Comparison of ENCODE assay signal across 15 cellular contexts in the genomic region with DNA sequence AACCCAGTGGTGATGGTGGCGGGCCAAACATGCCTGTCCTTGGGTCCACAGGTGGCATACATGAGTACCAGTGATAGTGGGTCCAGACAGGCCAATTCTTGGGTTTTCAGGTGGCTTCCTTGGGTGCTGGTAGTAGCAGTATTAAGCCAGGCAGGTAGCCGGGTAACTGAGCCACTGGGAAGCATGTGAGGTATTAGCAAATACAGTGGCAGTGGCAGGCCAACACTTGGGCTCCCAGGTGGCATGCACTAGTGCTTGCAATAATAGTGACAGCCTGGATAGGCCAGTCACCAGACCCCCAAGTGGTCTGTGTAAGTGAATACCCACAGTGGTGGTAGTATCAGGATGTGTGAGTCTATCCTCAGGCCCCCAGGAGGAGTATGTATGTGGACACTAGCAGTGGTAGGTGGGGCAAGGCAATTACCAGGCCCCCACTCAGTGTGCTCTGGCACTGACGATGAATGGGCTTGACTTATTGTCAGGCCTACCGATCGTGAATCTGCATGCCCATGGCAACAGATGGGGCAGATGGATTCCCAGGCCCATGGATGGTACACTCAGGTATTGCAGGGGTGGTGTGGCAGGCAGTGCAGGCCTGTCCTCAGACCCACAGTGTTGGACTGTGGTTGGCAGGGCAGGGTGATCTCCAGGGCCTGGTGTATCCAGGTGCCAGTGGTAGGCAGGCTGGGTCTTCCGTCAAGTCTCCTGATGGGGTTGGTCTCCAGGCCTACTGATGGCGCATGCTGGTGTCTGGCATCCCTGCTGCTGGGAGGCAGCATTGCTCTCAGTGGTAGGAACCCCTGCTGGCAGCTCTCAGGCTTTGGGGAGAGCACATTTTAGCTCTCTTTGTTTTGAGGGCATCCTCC.
DNase-seq lines count a peak whose midpoint lies in the region; ATAC-seq and TF ChIP-seq lines count a peak whose summit lies in the region.
"Had no signal": no experiment of that assay in that cellular context is flagged by ENCODE, and none has a peak within 500 bp of the region (broad histone marks: within the 10 kb centered on the region; RNA-seq: fewer than 3 reads in every experiment).

No MANE protein-coding gene starts in this region.

- TF ChIP-seq EP300 in sigmoid colon (IDR thresholded peaks at IDR 0.05), result no peak

- H4K91ac ChIP-seq in neuronal stem cell (ENCODE audit: low read depth, low read length, poor library complexity), result no peak overlapping the region

- no peaks in the 10 kb centered on the region for H3K4me1 Mint-ChIP-seq in chondrocyte (ENCODE audit: low read depth)
- no peaks in the 10 kb centered on the region for H3K4me1 Mint-ChIP-seq in stimulated activated naive CD8-positive, alpha-beta T cell treated with anti-CD3 and anti-CD28 coated beads, Interleukin-15, amount 100 ng/mL, for 72 hours
- H3K4me1 Mint-ChIP-seq in T-helper 2 cell treated with Interferon-gamma antibody and Interleukin-4, amounts not matched to agents 5 μg/mL and 100 μg/mL, for 36 hours (ENCODE audit: low read depth), result no peaks in the 10 kb centered on the region

- H2BK12ac ChIP-seq in neuronal stem cell (ENCODE audit: low read length), result peak overlapping the region; percentile 66

- no peak overlapping the region for H3K9ac ChIP-seq in neuronal stem cell (ENCODE audit: low read depth, low read length, poor library complexity)

- H3K4me1 ChIP-seq in neuronal stem cell (ENCODE audit: control insufficient read depth in 2 of 2, insufficient read depth in 1 of 2, low read depth in 1 of 2, low read length in 2 of 2) (no peaks in the 10 kb centered on the region), sigmoid colon (no peaks in the 10 kb centered on the region), BE2C (no peaks in the 10 kb centered on the region)
- H3K4me1 ChIP-seq: HAP-1 had no signal

- H3K14ac ChIP-seq in neuronal stem cell (ENCODE audit: low read length), result peak overlapping the region; percentile 79

- H3K4me3 Mint-ChIP-seq in chondrocyte (ENCODE audit: unreplicated experiment), result no peak overlapping the region
- H3K4me3 Mint-ChIP-seq in stimulated activated naive CD8-positive, alpha-beta T cell treated with anti-CD3 and anti-CD28 coated beads, Interleukin-15, amount 100 ng/mL, for 72 hours, result no peak overlapping the region
- H3K4me3 Mint-ChIP-seq in T-helper 2 cell treated with Interferon-gamma antibody and Interleukin-4, amounts not matched to agents 5 μg/mL and 100 μg/mL, for 36 hours, result no peak overlapping the region
- H3K4me3 Mint-ChIP-seq: CD4-positive, alpha-beta T cell had no signal

- H4K8ac ChIP-seq in neuronal stem cell (ENCODE audit: low read depth, low read length), result no peak overlapping the region

- H3K36me3 ChIP-seq in neuronal stem cell (replicated peaks in 1 of 2; ENCODE audit: control insufficient read depth in 2 of 2, insufficient read depth in 2 of 2, low read length in 2 of 2) (no peaks in the 10 kb centered on the region), sigmoid colon (no peaks in the 10 kb centered on the region), BE2C (no peaks in the 10 kb centered on the region)
- H3K36me3 ChIP-seq: HAP-1 had no signal

- H3K4me2 ChIP-seq in neuronal stem cell (ENCODE audit: insufficient read depth, low read length, poor library complexity, severe bottlenecking), result no peak overlapping the region

- no peak overlapping the region for H3K27ac Mint-ChIP-seq in chondrocyte (ENCODE audit: unreplicated experiment)
- H3K27ac Mint-ChIP-seq in stimulated activated naive CD8-positive, alpha-beta T cell treated with anti-CD3 and anti-CD28 coated beads, Interleukin-15, amount 100 ng/mL, for 72 hours, result no peak overlapping the region
- H3K27ac Mint-ChIP-seq in T-helper 2 cell treated with Interferon-gamma antibody and Interleukin-4, amounts not matched to agents 5 μg/mL and 100 μg/mL, for 36 hours, result no peak overlapping the region
- H3K27ac Mint-ChIP-seq: CD4-positive, alpha-beta T cell had no signal

- H3K79me1 ChIP-seq in neuronal stem cell (ENCODE audit: low read depth, low read length), result no peaks in the 10 kb centered on the region

- no peak overlapping the region for H2BK120ac ChIP-seq in neuronal stem cell (ENCODE audit: low read depth, low read length)

- H2BK15ac ChIP-seq in neuronal stem cell (ENCODE audit: low read length), result no peak overlapping the region

- peak overlapping the region in 1 of 2 donors; percentile 35 for H3K4me3 ChIP-seq in neuronal stem cell (ENCODE audit: low read length in 2 of 2)
- H3K4me3 ChIP-seq in sigmoid colon, result no peak overlapping the region
- H3K4me3 ChIP-seq in BE2C (ENCODE audit: low read depth, low read length), result no peak overlapping the region
- H3K4me3 ChIP-seq: GM12878, HAP-1 had no signal

- no peak for TF ChIP-seq POLR2A in sigmoid colon (IDR thresholded peaks at IDR 0.05)

- ATAC-seq in stimulated activated naive CD8-positive, alpha-beta T cell treated with anti-CD3 and anti-CD28 coated beads, Interleukin-15, amount 100 ng/mL, for 72 hours, result peak; percentile 20
- ATAC-seq in Right ventricle myocardium superior (ENCODE audit: poor library complexity), result no peak
- ATAC-seq: GM12878 had no signal

- peaks cover 2% of the 10 kb centered on the region for H3K9me3 Mint-ChIP-seq in chondrocyte (ENCODE audit: low read depth)
- H3K9me3 Mint-ChIP-seq in stimulated activated naive CD8-positive, alpha-beta T cell treated with anti-CD3 and anti-CD28 coated beads, Interleukin-15, amount 100 ng/mL, for 72 hours, result peaks cover 14 to 23% of the 10 kb centered on the region in 2 donors
- H3K9me3 Mint-ChIP-seq in T-helper 2 cell treated with Interferon-gamma antibody and Interleukin-4, amounts not matched to agents 5 μg/mL and 100 μg/mL, for 36 hours, result peaks cover 9% of the 10 kb centered on the region

- H3K4ac ChIP-seq in neuronal stem cell (ENCODE audit: low read length), result no peak overlapping the region

- no peak overlapping the region for H2BK5ac ChIP-seq in neuronal stem cell (ENCODE audit: low read length)

- no peaks in the 10 kb centered on the region for H3K36me3 Mint-ChIP-seq in chondrocyte (ENCODE audit: low read depth)
- peaks cover 1% of the 10 kb centered on the region for H3K36me3 Mint-ChIP-seq in T-helper 2 cell treated with Interferon-gamma antibody and Interleukin-4, amounts not matched to agents 5 μg/mL and 100 μg/mL, for 36 hours (ENCODE audit: low read depth)

- no peak for TF ChIP-seq CTCF in chondrocyte (IDR thresholded peaks at IDR 0.05)
- TF ChIP-seq CTCF in sigmoid colon (IDR thresholded peaks at IDR 0.05), result no peak
- no peak for TF ChIP-seq CTCF in BE2C (IDR thresholded peaks at IDR 0.05; ENCODE audit: low read depth, low read length)

- H3K23ac ChIP-seq in neuronal stem cell (ENCODE audit: low read depth, low read length, poor library complexity), result no peak overlapping the region

- DNase-seq in chondrocyte (ENCODE audit: low spot score), result peak; percentile 68
- no peak for DNase-seq in neuronal stem cell (ENCODE audit: low spot score)
- DNase-seq in sigmoid colon, result peak; percentile 57
- DNase-seq in stimulated activated naive CD8-positive, alpha-beta T cell treated with anti-CD3 and anti-CD28 coated beads, Interleukin-15, amount 100 ng/mL, for 72 hours, result no peak
- DNase-seq in T-helper 2 cell treated with Interferon-gamma antibody and Interleukin-4, amounts not matched to agents 5 μg/mL and 100 μg/mL, for 36 hours (ENCODE audit: low spot score), result no peak
- no peak for DNase-seq in BE2C
- DNase-seq in Right ventricle myocardium superior, result no peak
- DNase-seq in activated CD4-positive, alpha-beta T cell treated with anti-CD3 and anti-CD28 coated beads for 4 hours, result no peak
- DNase-seq: 8988T; C1 segment of cervical spinal cord; Calu3; CD4-positive, alpha-beta T cell; DMS 273 treated with DMSO at 0.1 percent for 48 hours had no signal

- peak overlapping the region; percentile 33 for H3K18ac ChIP-seq in neuronal stem cell (ENCODE audit: low read length)

- no peak overlapping the region for H3K27ac ChIP-seq in neuronal stem cell (replicated peaks; ENCODE audit: low read length)
- H3K27ac ChIP-seq in sigmoid colon, result no peak overlapping the region

- H3K9me3 ChIP-seq in neuronal stem cell (replicated peaks in 1 of 2; ENCODE audit: control insufficient read depth in 2 of 2, insufficient read depth in 1 of 2, low read depth in 1 of 2, low read length in 2 of 2) (no peaks in the 10 kb centered on the region), sigmoid colon (no peaks in the 10 kb centered on the region), BE2C (no peaks in the 10 kb centered on the region; the same call in 1 of the 2 replicates)
- H3K9me3 ChIP-seq: HAP-1 had no signal

- no peak overlapping the region for H2AK5ac ChIP-seq in neuronal stem cell (ENCODE audit: low read depth, low read length)

- no CpG with 5 or more reads among the region's 7 CpGs for WGBS in neuronal stem cell (ENCODE audit: extremely low coverage in 2 of 2, insufficient read length in 2 of 2, insufficient replicate concordance in 1 of 2), 2 donors
- WGBS in sigmoid colon, 2 donors, result 88 to 93% methylated on average over 7 of the region's 7 CpGs

- intact Hi-C loops in sigmoid colon (cut with DNase I), result no loop called here
- intact Hi-C loops in Right ventricle myocardium superior (cut with DNase I), result no loop called here

- no peaks in the 10 kb centered on the region for H3K27me3 ChIP-seq in neuronal stem cell (ENCODE audit: control insufficient read depth in 3 of 3, insufficient read depth in 3 of 3, low read depth in 1 of 3, low read length in 3 of 3)
- H3K27me3 ChIP-seq in sigmoid colon, result no peaks in the 10 kb centered on the region
- no peaks in the 10 kb centered on the region for H3K27me3 ChIP-seq in BE2C

- peaks cover 2% of the 10 kb centered on the region for H3K27me3 Mint-ChIP-seq in chondrocyte (ENCODE audit: low read depth)
- no peaks in the 10 kb centered on the region for H3K27me3 Mint-ChIP-seq in stimulated activated naive CD8-positive, alpha-beta T cell treated with anti-CD3 and anti-CD28 coated beads, Interleukin-15, amount 100 ng/mL, for 72 hours
- no peaks in the 10 kb centered on the region for H3K27me3 Mint-ChIP-seq in T-helper 2 cell treated with Interferon-gamma antibody and Interleukin-4, amounts not matched to agents 5 μg/mL and 100 μg/mL, for 36 hours (ENCODE audit: low read depth)
- H3K27me3 Mint-ChIP-seq: CD4-positive, alpha-beta T cell had no signal

- H2AFZ ChIP-seq in neuronal stem cell (ENCODE audit: low read length), result no peak overlapping the region

Comparison
In these comparisons a context has a peak if more than half of its experiments do, and no peak if none do; other contexts are left out.
1. DNase-seq: peak in chondrocyte (single experiment) and sigmoid colon (single experiment); none in neuronal stem cell (single experiment), stimulated activated naive CD8-positive, alpha-beta T cell treated with anti-CD3 and anti-CD28 coated beads, Interleukin-15, amount 100 ng/mL, for 72 hours (0 of 2), T-helper 2 cell treated with Interferon-gamma antibody and Interleukin-4, amounts not matched to agents 5 μg/mL and 100 μg/mL, for 36 hours (single experiment), BE2C (single experiment), Right ventricle myocardium superior (single experiment) and activated CD4-positive, alpha-beta T cell treated with anti-CD3 and anti-CD28 coated beads for 4 hours (0 of 2).